In genomic region chr18:67035026-67035425, GRCh38 we compare ENCODE assay signal across 23 cellular contexts.
"Had no signal": no experiment of that assay in that cellular context is flagged by ENCODE, and none has a peak within 500 bp of the region (broad histone marks: within the 10 kb centered on the region; RNA-seq: fewer than 3 reads in every experiment).

No MANE protein-coding gene starts in this region.

- H3K36me3 ChIP-seq: breast epithelium, lower lobe of right lung, ovary, prostate gland, uterus had no signal

- H3K9me3 ChIP-seq: breast epithelium, lower lobe of right lung, ovary, prostate gland, testis, uterus had no signal

- FAIRE-seq: endometrium, keratinocyte had no signal

- DNase-seq: activated CD4-positive, alpha-beta memory T cell treated with anti-CD3 and anti-CD28 coated beads, Interleukin-2, amount 10 ng/mL, durations not matched to agents 7 days and 5 days; activated CD4-positive, alpha-beta T cell treated with anti-CD3 and anti-CD28 coated beads, Interleukin-2, amount 10 ng/mL, durations not matched to agents 24 days and 14 days; activated effector memory CD4-positive, alpha-beta T cell treated with Interleukin-2 at 50 U/mL for 16 hours; activated naive CD4-positive, alpha-beta T cell treated with anti-CD3 and anti-CD28 coated beads for 36 hours; activated naive CD8-positive, alpha-beta T cell treated with anti-CD3 and anti-CD28 coated beads, Interleukin-2, amount 10 ng/mL, durations not matched to agents 7 days and 5 days; activated T-cell treated with anti-CD3 and anti-CD28 coated beads, Interleukin-2, amount 50 U/mL, for 72 hours; amniotic stem cell; lower lobe of right lung; naive thymus-derived CD8-positive, alpha-beta T cell; ovary; stimulated activated CD4-positive, alpha-beta T cell treated with anti-CD3 and anti-CD28 coated beads, Interleukin-2, amount 100 ng/mL, for 48 hours; stimulated activated CD8-positive, alpha-beta memory T cell treated with anti-CD3 and anti-CD28 coated beads, Interleukin-4, amount 100 ng/mL, for 48 hours; stimulated activated naive B cell treated with anti-CD40 and anti-IgM and Interleukin-4, amounts not matched to agents 10 μg/mL and 1 μg/mL and 100 μg/mL, for 72 hours; testis; trophoblast cell; uterus had no signal

- H3K4me3 ChIP-seq: breast epithelium, coronary artery, lower lobe of right lung, ovary, prostate gland, testis, uterus had no signal

- H3K4me1 ChIP-seq: breast epithelium, foreskin keratinocyte, lower lobe of right lung, prostate gland, testis, uterus had no signal

- ATAC-seq: activated CD4-positive, CD25-positive, alpha-beta regulatory T cell treated with anti-CD3 and anti-CD28 coated beads, Interleukin-2, amount 50 U/mL, for 24 hours; activated T-cell treated with anti-CD3 and anti-CD28 coated beads, Interleukin-2, amount 50 U/mL, for 72 hours; foreskin keratinocyte; lower lobe of right lung; naive thymus-derived CD8-positive, alpha-beta T cell; stimulated activated naive B cell treated with anti-CD40 and anti-IgM and Interleukin-4, amounts not matched to agents 10 μg/mL and 1 μg/mL and 100 μg/mL, for 72 hours had no signal

- H3K27me3 ChIP-seq: breast epithelium, foreskin keratinocyte, ovary, testis, uterus had no signal

- H3K27ac ChIP-seq: breast epithelium, coronary artery, foreskin keratinocyte, lower lobe of right lung, ovary, prostate gland, testis, uterus had no signal
